Comparison of ENCODE assay signal across 23 cellular contexts in the genomic region with DNA sequence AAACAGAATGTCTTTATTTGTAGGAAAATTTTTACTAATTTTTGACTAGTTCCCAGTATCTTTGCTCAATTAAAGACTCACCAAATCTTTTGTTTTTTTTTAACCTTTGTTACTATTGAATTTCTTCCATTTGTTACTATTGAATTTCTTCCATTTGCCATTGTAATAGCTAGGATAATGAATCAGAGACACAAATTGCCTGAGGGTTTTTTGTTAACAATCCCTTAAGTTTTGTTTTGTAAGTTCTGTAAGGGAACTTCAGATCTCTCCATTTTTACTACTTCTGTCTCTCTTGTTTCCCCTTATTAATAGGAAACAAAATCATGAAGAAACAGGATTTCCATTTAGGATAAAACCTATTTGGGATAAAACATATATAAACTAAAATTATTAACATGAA.
"Had no signal": no experiment of that assay in that cellular context is flagged by ENCODE, and none has a peak within 500 bp of the region (broad histone marks: within the 10 kb centered on the region; RNA-seq: fewer than 3 reads in every experiment).

No MANE protein-coding gene starts in this region.

- DNase-seq: colonic mucosa; dermis blood vessel endothelial cell; effector memory CD4-positive, alpha-beta T cell; erythroblast; esophagus squamous epithelium; heart left ventricle; kidney; mesenchymal stem cell; mucosa of descending colon; naive B cell; pancreas; right lobe of liver; small intestine; stimulated activated CD4-positive, alpha-beta T cell treated with anti-CD3 and anti-CD28 coated beads, Interleukin-15, amount 100 ng/mL, for 24 hours; stimulated activated CD4-positive, alpha-beta T cell treated with anti-CD3 and anti-CD28 coated beads, Interleukin-2, amount 100 ng/mL, for 48 hours; stimulated activated naive B cell treated with anti-CD40 and anti-IgM and Interleukin-4, amounts not matched to agents 10 μg/mL and 1 μg/mL and 100 μg/mL, for 72 hours; upper lobe of right lung; uterus had no signal

- H3K36me3 ChIP-seq: colonic mucosa, uterus had no signal

- H3K27me3 ChIP-seq: colonic mucosa, esophagus squamous epithelium, gastroesophageal sphincter, heart left ventricle, hepatocyte, neutrophil, pancreas, right lobe of liver, tibial nerve, upper lobe of right lung, uterus had no signal

- H3K9me3 ChIP-seq: colonic mucosa, esophagus squamous epithelium, gastroesophageal sphincter, heart left ventricle, mucosa of descending colon, neutrophil, pancreas, right lobe of liver, thoracic aorta, tibial nerve, upper lobe of right lung, uterus had no signal

- H3K4me3 ChIP-seq: colonic mucosa, esophagus squamous epithelium, gastroesophageal sphincter, heart left ventricle, hepatocyte, mucosa of descending colon, pancreas, right lobe of liver, thoracic aorta, tibial nerve, upper lobe of right lung, uterus had no signal

- H3K4me1 ChIP-seq: colonic mucosa, esophagus squamous epithelium, gastroesophageal sphincter, heart left ventricle, pancreas, right lobe of liver, tibial nerve, upper lobe of right lung had no signal

- H3K27ac ChIP-seq: colonic mucosa, esophagus squamous epithelium, gastroesophageal sphincter, heart left ventricle, hepatocyte, neutrophil, pancreas, right lobe of liver, thoracic aorta, tibial nerve, upper lobe of right lung, uterus had no signal
